ENCODE assay signal across 1 cellular context in the genomic region with DNA sequence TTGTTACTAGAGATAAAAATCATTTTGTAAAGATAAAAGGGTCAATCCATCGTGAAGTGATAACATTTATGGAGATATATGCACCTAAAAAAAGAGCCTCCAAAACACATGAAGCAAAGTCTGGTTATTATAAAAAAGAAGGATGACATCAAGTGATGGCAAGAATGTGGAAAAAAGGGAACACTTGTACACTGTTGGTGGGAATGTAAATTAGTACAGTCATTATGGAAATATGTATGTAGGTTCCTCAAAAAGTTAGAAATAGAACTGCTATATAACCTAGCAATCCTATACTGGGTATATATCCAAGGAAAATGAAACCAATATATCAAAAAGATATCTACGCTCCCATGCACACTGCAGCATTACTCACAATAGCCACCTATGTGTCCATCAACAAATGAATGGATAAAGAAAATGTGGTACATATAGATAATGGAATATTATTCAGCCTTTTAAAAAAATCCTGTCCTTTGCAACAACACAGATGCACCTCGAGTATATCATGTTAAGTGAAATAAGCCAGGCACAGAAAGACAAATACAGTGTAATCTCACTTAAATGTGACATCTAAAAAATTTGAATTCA.
A peak's percentile ranks its signal among the peaks of the same experiment; 100 is the strongest.
TF ChIP-seq lines count a peak whose summit lies in the region.

No MANE protein-coding gene starts in this region.

TF ChIP-seq in K562, 482 proteins besides CTCF, POLR2A, EP300 and RAD21 (continued from another document and continues in another):
- TF ChIP-seq, protein P1, sequence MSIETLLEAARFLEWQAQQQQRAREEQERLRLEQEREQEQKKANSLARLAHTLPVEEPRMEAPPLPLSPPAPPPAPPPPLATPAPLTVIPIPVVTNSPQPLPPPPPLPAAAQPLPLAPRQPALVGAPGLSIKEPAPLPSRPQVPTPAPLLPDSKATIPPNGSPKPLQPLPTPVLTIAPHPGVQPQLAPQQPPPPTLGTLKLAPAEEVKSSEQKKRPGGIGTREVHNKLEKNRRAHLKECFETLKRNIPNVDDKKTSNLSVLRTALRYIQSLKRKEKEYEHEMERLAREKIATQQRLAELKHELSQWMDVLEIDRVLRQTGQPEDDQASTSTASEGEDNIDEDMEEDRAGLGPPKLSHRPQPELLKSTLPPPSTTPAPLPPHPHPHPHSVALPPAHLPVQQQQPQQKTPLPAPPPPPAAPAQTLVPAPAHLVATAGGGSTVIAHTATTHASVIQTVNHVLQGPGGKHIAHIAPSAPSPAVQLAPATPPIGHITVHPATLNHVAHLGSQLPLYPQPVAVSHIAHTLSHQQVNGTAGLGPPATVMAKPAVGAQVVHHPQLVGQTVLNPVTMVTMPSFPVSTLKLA (conservative IDR thresholded peaks at IDR 0.05): no peak
- TF ChIP-seq GTF2F1 (IDR thresholded peaks at IDR 0.05; ENCODE audit: low read depth, low read length) (no peak), POLR2AphosphoS5 (IDR thresholded peaks at IDR 0.05; ENCODE audit: control insufficient read depth, insufficient read depth, low read depth, low read length) (no peak), SRSF1 (IDR thresholded peaks at IDR 0.05; ENCODE audit: low read depth, low read length) (no peak), CBX5 (IDR thresholded peaks at IDR 0.05; ENCODE audit: borderline replicate concordance, low read depth) (no peak), CBFA2T2 (conservative IDR thresholded peaks at IDR 0.05) (peak; percentile 64), HSF4 (CRISPR knock-in tag; IDR thresholded peaks at IDR 0.05; ENCODE audit: borderline replicate concordance) (no peak), CXXC5 (CRISPR knock-in tag; IDR thresholded peaks at IDR 0.05) (no peak), U2AF2 (optimal IDR thresholded peaks at IDR 0.05; ENCODE audit: low read depth, low read length) (no peak), SMARCC2 (IDR thresholded peaks at IDR 0.05; ENCODE audit: low read depth) (0 out of 2 replicates have a peak, but pooled peaks have one; percentile 19), ZBTB7A (IDR thresholded peaks at IDR 0.05; ENCODE audit: borderline replicate concordance, control insufficient read depth, low read depth, low read length) (no peak), SIRT6 (IDR thresholded peaks at IDR 0.05; ENCODE audit: low read depth, low read length) (no peak), ZNF695 (CRISPR knock-in tag; IDR thresholded peaks at IDR 0.05) (no peak), DIDO1 (tag; IDR thresholded peaks at IDR 0.05; ENCODE audit: low read depth) (no peak), ZNF766 (CRISPR knock-in tag; conservative IDR thresholded peaks at IDR 0.05) (no peak), ZNF282 (CRISPR knock-in tag; IDR thresholded peaks at IDR 0.05) (no peak), FOXJ2 (tag; IDR thresholded peaks at IDR 0.05) (no peak), ZBTB8A (IDR thresholded peaks at IDR 0.05; ENCODE audit: partially characterized antibody) (no peak), BCL6 (CRISPR knock-in tag; IDR thresholded peaks at IDR 0.05) (no peak)
- TF ChIP-seq, protein P2, sequence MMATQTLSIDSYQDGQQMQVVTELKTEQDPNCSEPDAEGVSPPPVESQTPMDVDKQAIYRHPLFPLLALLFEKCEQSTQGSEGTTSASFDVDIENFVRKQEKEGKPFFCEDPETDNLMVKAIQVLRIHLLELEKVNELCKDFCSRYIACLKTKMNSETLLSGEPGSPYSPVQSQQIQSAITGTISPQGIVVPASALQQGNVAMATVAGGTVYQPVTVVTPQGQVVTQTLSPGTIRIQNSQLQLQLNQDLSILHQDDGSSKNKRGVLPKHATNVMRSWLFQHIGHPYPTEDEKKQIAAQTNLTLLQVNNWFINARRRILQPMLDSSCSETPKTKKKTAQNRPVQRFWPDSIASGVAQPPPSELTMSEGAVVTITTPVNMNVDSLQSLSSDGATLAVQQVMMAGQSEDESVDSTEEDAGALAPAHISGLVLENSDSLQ (IDR thresholded peaks at IDR 0.05): peak; percentile 56
- TF ChIP-seq, protein P3, sequence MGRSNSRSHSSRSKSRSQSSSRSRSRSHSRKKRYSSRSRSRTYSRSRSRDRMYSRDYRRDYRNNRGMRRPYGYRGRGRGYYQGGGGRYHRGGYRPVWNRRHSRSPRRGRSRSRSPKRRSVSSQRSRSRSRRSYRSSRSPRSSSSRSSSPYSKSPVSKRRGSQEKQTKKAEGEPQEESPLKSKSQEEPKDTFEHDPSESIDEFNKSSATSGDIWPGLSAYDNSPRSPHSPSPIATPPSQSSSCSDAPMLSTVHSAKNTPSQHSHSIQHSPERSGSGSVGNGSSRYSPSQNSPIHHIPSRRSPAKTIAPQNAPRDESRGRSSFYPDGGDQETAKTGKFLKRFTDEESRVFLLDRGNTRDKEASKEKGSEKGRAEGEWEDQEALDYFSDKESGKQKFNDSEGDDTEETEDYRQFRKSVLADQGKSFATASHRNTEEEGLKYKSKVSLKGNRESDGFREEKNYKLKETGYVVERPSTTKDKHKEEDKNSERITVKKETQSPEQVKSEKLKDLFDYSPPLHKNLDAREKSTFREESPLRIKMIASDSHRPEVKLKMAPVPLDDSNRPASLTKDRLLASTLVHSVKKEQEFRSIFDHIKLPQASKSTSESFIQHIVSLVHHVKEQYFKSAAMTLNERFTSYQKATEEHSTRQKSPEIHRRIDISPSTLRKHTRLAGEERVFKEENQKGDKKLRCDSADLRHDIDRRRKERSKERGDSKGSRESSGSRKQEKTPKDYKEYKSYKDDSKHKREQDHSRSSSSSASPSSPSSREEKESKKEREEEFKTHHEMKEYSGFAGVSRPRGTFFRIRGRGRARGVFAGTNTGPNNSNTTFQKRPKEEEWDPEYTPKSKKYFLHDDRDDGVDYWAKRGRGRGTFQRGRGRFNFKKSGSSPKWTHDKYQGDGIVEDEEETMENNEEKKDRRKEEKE (IDR thresholded peaks at IDR 0.05; ENCODE audit: borderline replicate concordance in 1 of 2, control insufficient read depth in 1 of 2, low read depth in 2 of 2, low read length in 1 of 2): no peak
- TF ChIP-seq, protein P4, sequence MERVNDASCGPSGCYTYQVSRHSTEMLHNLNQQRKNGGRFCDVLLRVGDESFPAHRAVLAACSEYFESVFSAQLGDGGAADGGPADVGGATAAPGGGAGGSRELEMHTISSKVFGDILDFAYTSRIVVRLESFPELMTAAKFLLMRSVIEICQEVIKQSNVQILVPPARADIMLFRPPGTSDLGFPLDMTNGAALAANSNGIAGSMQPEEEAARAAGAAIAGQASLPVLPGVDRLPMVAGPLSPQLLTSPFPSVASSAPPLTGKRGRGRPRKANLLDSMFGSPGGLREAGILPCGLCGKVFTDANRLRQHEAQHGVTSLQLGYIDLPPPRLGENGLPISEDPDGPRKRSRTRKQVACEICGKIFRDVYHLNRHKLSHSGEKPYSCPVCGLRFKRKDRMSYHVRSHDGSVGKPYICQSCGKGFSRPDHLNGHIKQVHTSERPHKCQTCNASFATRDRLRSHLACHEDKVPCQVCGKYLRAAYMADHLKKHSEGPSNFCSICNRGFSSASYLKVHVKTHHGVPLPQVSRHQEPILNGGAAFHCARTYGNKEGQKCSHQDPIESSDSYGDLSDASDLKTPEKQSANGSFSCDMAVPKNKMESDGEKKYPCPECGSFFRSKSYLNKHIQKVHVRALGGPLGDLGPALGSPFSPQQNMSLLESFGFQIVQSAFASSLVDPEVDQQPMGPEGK (CRISPR knock-in tag; IDR thresholded peaks at IDR 0.05; ENCODE audit: borderline replicate concordance): no peak
- TF ChIP-seq, protein P5, sequence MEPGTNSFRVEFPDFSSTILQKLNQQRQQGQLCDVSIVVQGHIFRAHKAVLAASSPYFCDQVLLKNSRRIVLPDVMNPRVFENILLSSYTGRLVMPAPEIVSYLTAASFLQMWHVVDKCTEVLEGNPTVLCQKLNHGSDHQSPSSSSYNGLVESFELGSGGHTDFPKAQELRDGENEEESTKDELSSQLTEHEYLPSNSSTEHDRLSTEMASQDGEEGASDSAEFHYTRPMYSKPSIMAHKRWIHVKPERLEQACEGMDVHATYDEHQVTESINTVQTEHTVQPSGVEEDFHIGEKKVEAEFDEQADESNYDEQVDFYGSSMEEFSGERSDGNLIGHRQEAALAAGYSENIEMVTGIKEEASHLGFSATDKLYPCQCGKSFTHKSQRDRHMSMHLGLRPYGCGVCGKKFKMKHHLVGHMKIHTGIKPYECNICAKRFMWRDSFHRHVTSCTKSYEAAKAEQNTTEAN (CRISPR knock-in tag; IDR thresholded peaks at IDR 0.05): no peak
- TF ChIP-seq, protein P6, sequence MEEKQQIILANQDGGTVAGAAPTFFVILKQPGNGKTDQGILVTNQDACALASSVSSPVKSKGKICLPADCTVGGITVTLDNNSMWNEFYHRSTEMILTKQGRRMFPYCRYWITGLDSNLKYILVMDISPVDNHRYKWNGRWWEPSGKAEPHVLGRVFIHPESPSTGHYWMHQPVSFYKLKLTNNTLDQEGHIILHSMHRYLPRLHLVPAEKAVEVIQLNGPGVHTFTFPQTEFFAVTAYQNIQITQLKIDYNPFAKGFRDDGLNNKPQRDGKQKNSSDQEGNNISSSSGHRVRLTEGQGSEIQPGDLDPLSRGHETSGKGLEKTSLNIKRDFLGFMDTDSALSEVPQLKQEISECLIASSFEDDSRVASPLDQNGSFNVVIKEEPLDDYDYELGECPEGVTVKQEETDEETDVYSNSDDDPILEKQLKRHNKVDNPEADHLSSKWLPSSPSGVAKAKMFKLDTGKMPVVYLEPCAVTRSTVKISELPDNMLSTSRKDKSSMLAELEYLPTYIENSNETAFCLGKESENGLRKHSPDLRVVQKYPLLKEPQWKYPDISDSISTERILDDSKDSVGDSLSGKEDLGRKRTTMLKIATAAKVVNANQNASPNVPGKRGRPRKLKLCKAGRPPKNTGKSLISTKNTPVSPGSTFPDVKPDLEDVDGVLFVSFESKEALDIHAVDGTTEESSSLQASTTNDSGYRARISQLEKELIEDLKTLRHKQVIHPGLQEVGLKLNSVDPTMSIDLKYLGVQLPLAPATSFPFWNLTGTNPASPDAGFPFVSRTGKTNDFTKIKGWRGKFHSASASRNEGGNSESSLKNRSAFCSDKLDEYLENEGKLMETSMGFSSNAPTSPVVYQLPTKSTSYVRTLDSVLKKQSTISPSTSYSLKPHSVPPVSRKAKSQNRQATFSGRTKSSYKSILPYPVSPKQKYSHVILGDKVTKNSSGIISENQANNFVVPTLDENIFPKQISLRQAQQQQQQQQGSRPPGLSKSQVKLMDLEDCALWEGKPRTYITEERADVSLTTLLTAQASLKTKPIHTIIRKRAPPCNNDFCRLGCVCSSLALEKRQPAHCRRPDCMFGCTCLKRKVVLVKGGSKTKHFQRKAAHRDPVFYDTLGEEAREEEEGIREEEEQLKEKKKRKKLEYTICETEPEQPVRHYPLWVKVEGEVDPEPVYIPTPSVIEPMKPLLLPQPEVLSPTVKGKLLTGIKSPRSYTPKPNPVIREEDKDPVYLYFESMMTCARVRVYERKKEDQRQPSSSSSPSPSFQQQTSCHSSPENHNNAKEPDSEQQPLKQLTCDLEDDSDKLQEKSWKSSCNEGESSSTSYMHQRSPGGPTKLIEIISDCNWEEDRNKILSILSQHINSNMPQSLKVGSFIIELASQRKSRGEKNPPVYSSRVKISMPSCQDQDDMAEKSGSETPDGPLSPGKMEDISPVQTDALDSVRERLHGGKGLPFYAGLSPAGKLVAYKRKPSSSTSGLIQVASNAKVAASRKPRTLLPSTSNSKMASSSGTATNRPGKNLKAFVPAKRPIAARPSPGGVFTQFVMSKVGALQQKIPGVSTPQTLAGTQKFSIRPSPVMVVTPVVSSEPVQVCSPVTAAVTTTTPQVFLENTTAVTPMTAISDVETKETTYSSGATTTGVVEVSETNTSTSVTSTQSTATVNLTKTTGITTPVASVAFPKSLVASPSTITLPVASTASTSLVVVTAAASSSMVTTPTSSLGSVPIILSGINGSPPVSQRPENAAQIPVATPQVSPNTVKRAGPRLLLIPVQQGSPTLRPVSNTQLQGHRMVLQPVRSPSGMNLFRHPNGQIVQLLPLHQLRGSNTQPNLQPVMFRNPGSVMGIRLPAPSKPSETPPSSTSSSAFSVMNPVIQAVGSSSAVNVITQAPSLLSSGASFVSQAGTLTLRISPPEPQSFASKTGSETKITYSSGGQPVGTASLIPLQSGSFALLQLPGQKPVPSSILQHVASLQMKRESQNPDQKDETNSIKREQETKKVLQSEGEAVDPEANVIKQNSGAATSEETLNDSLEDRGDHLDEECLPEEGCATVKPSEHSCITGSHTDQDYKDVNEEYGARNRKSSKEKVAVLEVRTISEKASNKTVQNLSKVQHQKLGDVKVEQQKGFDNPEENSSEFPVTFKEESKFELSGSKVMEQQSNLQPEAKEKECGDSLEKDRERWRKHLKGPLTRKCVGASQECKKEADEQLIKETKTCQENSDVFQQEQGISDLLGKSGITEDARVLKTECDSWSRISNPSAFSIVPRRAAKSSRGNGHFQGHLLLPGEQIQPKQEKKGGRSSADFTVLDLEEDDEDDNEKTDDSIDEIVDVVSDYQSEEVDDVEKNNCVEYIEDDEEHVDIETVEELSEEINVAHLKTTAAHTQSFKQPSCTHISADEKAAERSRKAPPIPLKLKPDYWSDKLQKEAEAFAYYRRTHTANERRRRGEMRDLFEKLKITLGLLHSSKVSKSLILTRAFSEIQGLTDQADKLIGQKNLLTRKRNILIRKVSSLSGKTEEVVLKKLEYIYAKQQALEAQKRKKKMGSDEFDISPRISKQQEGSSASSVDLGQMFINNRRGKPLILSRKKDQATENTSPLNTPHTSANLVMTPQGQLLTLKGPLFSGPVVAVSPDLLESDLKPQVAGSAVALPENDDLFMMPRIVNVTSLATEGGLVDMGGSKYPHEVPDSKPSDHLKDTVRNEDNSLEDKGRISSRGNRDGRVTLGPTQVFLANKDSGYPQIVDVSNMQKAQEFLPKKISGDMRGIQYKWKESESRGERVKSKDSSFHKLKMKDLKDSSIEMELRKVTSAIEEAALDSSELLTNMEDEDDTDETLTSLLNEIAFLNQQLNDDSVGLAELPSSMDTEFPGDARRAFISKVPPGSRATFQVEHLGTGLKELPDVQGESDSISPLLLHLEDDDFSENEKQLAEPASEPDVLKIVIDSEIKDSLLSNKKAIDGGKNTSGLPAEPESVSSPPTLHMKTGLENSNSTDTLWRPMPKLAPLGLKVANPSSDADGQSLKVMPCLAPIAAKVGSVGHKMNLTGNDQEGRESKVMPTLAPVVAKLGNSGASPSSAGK (IDR thresholded peaks at IDR 0.05): no peak
- TF ChIP-seq, protein P7, sequence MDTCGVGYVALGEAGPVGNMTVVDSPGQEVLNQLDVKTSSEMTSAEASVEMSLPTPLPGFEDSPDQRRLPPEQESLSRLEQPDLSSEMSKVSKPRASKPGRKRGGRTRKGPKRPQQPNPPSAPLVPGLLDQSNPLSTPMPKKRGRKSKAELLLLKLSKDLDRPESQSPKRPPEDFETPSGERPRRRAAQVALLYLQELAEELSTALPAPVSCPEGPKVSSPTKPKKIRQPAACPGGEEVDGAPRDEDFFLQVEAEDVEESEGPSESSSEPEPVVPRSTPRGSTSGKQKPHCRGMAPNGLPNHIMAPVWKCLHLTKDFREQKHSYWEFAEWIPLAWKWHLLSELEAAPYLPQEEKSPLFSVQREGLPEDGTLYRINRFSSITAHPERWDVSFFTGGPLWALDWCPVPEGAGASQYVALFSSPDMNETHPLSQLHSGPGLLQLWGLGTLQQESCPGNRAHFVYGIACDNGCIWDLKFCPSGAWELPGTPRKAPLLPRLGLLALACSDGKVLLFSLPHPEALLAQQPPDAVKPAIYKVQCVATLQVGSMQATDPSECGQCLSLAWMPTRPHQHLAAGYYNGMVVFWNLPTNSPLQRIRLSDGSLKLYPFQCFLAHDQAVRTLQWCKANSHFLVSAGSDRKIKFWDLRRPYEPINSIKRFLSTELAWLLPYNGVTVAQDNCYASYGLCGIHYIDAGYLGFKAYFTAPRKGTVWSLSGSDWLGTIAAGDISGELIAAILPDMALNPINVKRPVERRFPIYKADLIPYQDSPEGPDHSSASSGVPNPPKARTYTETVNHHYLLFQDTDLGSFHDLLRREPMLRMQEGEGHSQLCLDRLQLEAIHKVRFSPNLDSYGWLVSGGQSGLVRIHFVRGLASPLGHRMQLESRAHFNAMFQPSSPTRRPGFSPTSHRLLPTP (IDR thresholded peaks at IDR 0.05; ENCODE audit: borderline replicate concordance, extremely low read depth, insufficient read length): no peak
- TF ChIP-seq, protein P8, sequence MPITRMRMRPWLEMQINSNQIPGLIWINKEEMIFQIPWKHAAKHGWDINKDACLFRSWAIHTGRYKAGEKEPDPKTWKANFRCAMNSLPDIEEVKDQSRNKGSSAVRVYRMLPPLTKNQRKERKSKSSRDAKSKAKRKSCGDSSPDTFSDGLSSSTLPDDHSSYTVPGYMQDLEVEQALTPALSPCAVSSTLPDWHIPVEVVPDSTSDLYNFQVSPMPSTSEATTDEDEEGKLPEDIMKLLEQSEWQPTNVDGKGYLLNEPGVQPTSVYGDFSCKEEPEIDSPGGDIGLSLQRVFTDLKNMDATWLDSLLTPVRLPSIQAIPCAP (CRISPR knock-in tag; IDR thresholded peaks at IDR 0.05; ENCODE audit: borderline replicate concordance): no peak
